3 cellular contexts compared by ENCODE assay signal in the genomic region with DNA sequence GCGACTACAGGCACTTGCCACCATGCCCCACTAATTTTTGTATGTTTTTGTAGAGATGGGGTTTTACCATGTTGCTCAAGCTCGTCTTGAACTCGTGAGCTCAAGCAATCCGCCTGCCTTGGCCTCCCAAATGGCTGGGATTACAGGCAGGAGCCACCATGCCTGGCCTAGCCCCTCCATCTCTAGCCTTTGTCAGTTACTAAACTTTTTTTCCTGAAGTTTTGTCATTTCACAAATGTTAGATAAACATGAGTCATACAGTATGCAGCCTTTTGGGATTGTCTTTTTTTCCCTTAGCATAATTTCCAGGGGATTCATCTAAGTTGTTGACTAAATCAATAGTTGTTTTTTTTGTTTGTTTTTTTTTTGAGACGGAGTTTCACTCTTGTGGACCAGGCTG.
TF ChIP-seq lines count a peak whose summit lies in the region.

No MANE protein-coding gene starts in this region.

TF ChIP-seq in HEK293, 187 proteins besides CTCF, POLR2A, EP300 and RAD21:
- TF ChIP-seq, protein P1, sequence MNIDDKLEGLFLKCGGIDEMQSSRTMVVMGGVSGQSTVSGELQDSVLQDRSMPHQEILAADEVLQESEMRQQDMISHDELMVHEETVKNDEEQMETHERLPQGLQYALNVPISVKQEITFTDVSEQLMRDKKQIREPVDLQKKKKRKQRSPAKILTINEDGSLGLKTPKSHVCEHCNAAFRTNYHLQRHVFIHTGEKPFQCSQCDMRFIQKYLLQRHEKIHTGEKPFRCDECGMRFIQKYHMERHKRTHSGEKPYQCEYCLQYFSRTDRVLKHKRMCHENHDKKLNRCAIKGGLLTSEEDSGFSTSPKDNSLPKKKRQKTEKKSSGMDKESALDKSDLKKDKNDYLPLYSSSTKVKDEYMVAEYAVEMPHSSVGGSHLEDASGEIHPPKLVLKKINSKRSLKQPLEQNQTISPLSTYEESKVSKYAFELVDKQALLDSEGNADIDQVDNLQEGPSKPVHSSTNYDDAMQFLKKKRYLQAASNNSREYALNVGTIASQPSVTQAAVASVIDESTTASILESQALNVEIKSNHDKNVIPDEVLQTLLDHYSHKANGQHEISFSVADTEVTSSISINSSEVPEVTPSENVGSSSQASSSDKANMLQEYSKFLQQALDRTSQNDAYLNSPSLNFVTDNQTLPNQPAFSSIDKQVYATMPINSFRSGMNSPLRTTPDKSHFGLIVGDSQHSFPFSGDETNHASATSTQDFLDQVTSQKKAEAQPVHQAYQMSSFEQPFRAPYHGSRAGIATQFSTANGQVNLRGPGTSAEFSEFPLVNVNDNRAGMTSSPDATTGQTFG (tag by site-specific recombination; IDR thresholded peaks at IDR 0.05; ENCODE audit: borderline replicate concordance): no peak
- TF ChIP-seq, protein P2, sequence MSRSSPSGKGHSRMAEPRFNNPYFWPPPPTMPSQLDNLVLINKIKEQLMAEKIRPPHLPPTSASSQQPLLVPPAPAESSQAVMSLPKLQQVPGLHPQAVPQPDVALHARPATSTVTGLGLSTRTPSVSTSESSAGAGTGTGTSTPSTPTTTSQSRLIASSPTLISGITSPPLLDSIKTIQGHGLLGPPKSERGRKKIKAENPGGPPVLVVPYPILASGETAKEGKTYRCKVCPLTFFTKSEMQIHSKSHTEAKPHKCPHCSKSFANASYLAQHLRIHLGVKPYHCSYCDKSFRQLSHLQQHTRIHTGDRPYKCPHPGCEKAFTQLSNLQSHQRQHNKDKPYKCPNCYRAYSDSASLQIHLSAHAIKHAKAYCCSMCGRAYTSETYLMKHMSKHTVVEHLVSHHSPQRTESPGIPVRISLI (tag by site-specific recombination; IDR thresholded peaks at IDR 0.05): 0 out of 2 replicates have a peak, but pooled peaks have one; percentile 13

TF ChIP-seq in K562, 482 proteins besides CTCF, POLR2A, EP300 and RAD21:
- TF ChIP-seq ZFP36 (IDR thresholded peaks at IDR 0.05; ENCODE audit: low read depth, low read length, partially characterized antibody) (peak; percentile 27), NBN (IDR thresholded peaks at IDR 0.05; ENCODE audit: low read depth) (no peak)

TF ChIP-seq in HepG2, 621 proteins besides CTCF, POLR2A, EP300 and RAD21:
- TF ChIP-seq ZNF7 (CRISPR knock-in tag; IDR thresholded peaks at IDR 0.05): peak; percentile 81; the same call in 1 of the 2 replicates
- no peak for TF ChIP-seq ZNF225 (CRISPR knock-in tag; IDR thresholded peaks at IDR 0.05)
- no peak for TF ChIP-seq ZNF20 (CRISPR knock-in tag; IDR thresholded peaks at IDR 0.05)
- TF ChIP-seq KDM1A (CRISPR knock-in tag; IDR thresholded peaks at IDR 0.05): no peak
